ENCODE assay signal across 1 cellular context in genomic region chr7:65981965-65982792, GRCh38.
TF ChIP-seq lines count a peak whose summit lies in the region.

GUSB (minus strand) TSS chr7:65982213; CDS start chr7:65982183, 30 bp downstream.

TF ChIP-seq in SK-N-SH, 30 proteins besides CTCF, POLR2A, EP300 and RAD21 (continued from another document):
- TF ChIP-seq USF2 (IDR thresholded peaks at IDR 0.05; ENCODE audit: borderline replicate concordance, low read depth, low read length) (no peak; the same call in 1 of the 2 replicates), CHD2 (IDR thresholded peaks at IDR 0.05; ENCODE audit: low read length, partially characterized antibody) (no peak), JUND (IDR thresholded peaks at IDR 0.05) (no peak), EZH2phosphoT487 (IDR thresholded peaks at IDR 0.05; ENCODE audit: borderline replicate concordance, low read depth) (no peak), FOXM1 (IDR thresholded peaks at IDR 0.05; ENCODE audit: low read depth) (no peak), USF1 (IDR thresholded peaks at IDR 0.05; ENCODE audit: borderline replicate concordance, low read depth) (peak; percentile 91)
